Comparison of ENCODE assay signal across 11 cellular contexts in genomic region chr14:95508377-95508776, GRCh38. TPM values are rescaled to one million over a fixed set of nuclear protein-coding genes. Genes with fewer than 3 reads are reported as not detected.
DNase-seq lines count a peak whose midpoint lies in the region; ATAC-seq and TF ChIP-seq lines count a peak whose summit lies in the region.
"Had no signal": no experiment of that assay in that cellular context is flagged by ENCODE, and none has a peak within 500 bp of the region (broad histone marks: within the 10 kb centered on the region; RNA-seq: fewer than 3 reads in every experiment).

No MANE protein-coding gene starts in this region.

- H3K9me3 ChIP-seq in left ventricle myocardium inferior (replicated peaks) (no peaks in the 10 kb centered on the region), aorta (ENCODE audit: control insufficient read depth, low read length) (no peaks in the 10 kb centered on the region)
- H3K9me3 ChIP-seq in naive thymus-derived CD4-positive, alpha-beta T cell (ENCODE audit: control insufficient read depth in 2 of 3, low read length in 3 of 3), result no peaks in the 10 kb centered on the region

- peak overlapping the region; percentile 74 for H3K27ac ChIP-seq in left ventricle myocardium inferior (replicated peaks)
- no peak overlapping the region for H3K27ac ChIP-seq in naive thymus-derived CD4-positive, alpha-beta T cell (ENCODE audit: low read depth, low read length)
- H3K27ac ChIP-seq in aorta (ENCODE audit: low read depth in 1 of 2, low read length in 2 of 2), result peak overlapping the region; percentile 24 to 70

- H3K36me3 ChIP-seq in left ventricle myocardium inferior, result no peaks in the 10 kb centered on the region
- H3K36me3 ChIP-seq in naive thymus-derived CD4-positive, alpha-beta T cell (ENCODE audit: control insufficient read depth in 2 of 3, insufficient read depth in 3 of 3, low read length in 3 of 3), result peaks cover 0 to 29% (median 5%) of the 10 kb centered on the region in 3 experiments
- H3K36me3 ChIP-seq in aorta (ENCODE audit: control insufficient read depth in 1 of 2, insufficient read depth in 2 of 2, low read length in 1 of 2), result no peaks in the 10 kb centered on the region

- H3K27me3 Mint-ChIP-seq in activated T-helper 1 cell treated with anti-CD3 and anti-CD28 coated beads, Interleukin-12 subunit alpha, Interleukin-12 subunit beta, Interleukin-2, Interleukin-4 antibody, amounts not matched to agents 30 ng/mL and 10 ng/mL and 1 ng/mL, durations not matched to agents 14 hours and 24 hours and 36 hours (ENCODE audit: insufficient read depth), result no peaks in the 10 kb centered on the region
- no peaks in the 10 kb centered on the region for H3K27me3 Mint-ChIP-seq in naive thymus-derived CD4-positive, alpha-beta T cell

- H3K9me3 Mint-ChIP-seq in activated T-helper 1 cell treated with anti-CD3 and anti-CD28 coated beads, Interleukin-12 subunit alpha, Interleukin-12 subunit beta, Interleukin-2, Interleukin-4 antibody, amounts not matched to agents 30 ng/mL and 10 ng/mL and 1 ng/mL, durations not matched to agents 14 hours and 24 hours and 36 hours, result no peaks in the 10 kb centered on the region
- no peaks in the 10 kb centered on the region for H3K9me3 Mint-ChIP-seq in naive thymus-derived CD4-positive, alpha-beta T cell

- H3K4me3 Mint-ChIP-seq in activated T-helper 1 cell treated with anti-CD3 and anti-CD28 coated beads, Interleukin-12 subunit alpha, Interleukin-12 subunit beta, Interleukin-2, Interleukin-4 antibody, amounts not matched to agents 30 ng/mL and 10 ng/mL and 1 ng/mL, durations not matched to agents 14 hours and 24 hours and 36 hours, result no peak overlapping the region
- peak overlapping the region in 1 of 10 donors; percentile 43 for H3K4me3 Mint-ChIP-seq in naive thymus-derived CD4-positive, alpha-beta T cell

- CTCF ChIA-PET in naive thymus-derived CD4-positive, alpha-beta T cell (lab: Charles Lee), result interaction anchor here (0.6 to 1.4 kb wide), 4 partner anchors 9 to 81 kb away, joined by 3 to 4 read pairs (median 4); no protein-coding TSS in a partner anchor

- TF ChIP-seq CTCF in left ventricle myocardium inferior (IDR thresholded peaks at IDR 0.05; ENCODE audit: borderline replicate concordance), result no peak

- peaks cover 32% of the 10 kb centered on the region for H3K36me3 Mint-ChIP-seq in activated T-helper 1 cell treated with anti-CD3 and anti-CD28 coated beads, Interleukin-12 subunit alpha, Interleukin-12 subunit beta, Interleukin-2, Interleukin-4 antibody, amounts not matched to agents 30 ng/mL and 10 ng/mL and 1 ng/mL, durations not matched to agents 14 hours and 24 hours and 36 hours (ENCODE audit: low read depth)
- peaks cover 7 to 20% (median 16%) of the 10 kb centered on the region in 5 donors for H3K36me3 Mint-ChIP-seq in naive thymus-derived CD4-positive, alpha-beta T cell

- H3K27ac Mint-ChIP-seq in activated T-helper 1 cell treated with anti-CD3 and anti-CD28 coated beads, Interleukin-12 subunit alpha, Interleukin-12 subunit beta, Interleukin-2, Interleukin-4 antibody, amounts not matched to agents 30 ng/mL and 10 ng/mL and 1 ng/mL, durations not matched to agents 14 hours and 24 hours and 36 hours, result peak overlapping the region; percentile 72
- H3K27ac Mint-ChIP-seq in naive thymus-derived CD4-positive, alpha-beta T cell, result peak overlapping the region in 5 of 9 donors; percentile 20 to 70 (median 59)

- no peaks in the 10 kb centered on the region for H3K27me3 ChIP-seq in left ventricle myocardium inferior (ENCODE audit: low read depth)
- no peaks in the 10 kb centered on the region for H3K27me3 ChIP-seq in naive thymus-derived CD4-positive, alpha-beta T cell (ENCODE audit: control insufficient read depth in 2 of 2, insufficient read depth in 2 of 2, low read length in 2 of 2)
- no peaks in the 10 kb centered on the region for H3K27me3 ChIP-seq in aorta (ENCODE audit: control insufficient read depth in 1 of 2, insufficient read depth in 2 of 2, low read length in 1 of 2)

- WGBS in aorta, 2 donors, result 83 to 90% methylated on average over 6 of the region's 6 CpGs

- H3K4me3 ChIP-seq in left ventricle myocardium inferior (no peak overlapping the region), aorta (ENCODE audit: low read length in 2 of 2) (no peak overlapping the region)
- no peak overlapping the region for H3K4me3 ChIP-seq in naive thymus-derived CD4-positive, alpha-beta T cell (ENCODE audit: low read length)

- ATAC-seq in Right ventricle myocardium inferior, result no peak
- ATAC-seq in naive thymus-derived CD4-positive, alpha-beta T cell, result no peak
- no peak for ATAC-seq in aorta (ENCODE audit: low FRiP score)

- intact Hi-C loops in left ventricle myocardium inferior (cut with micrococcal nuclease) (no loop called here), Right ventricle myocardium inferior (cut with DNase I) (no loop called here), aorta (cut with DNase I) (no loop called here)
- intact Hi-C loops in activated T-helper 1 cell treated with anti-CD3 and anti-CD28 coated beads, Interleukin-12 subunit alpha, Interleukin-12 subunit beta, Interleukin-2, Interleukin-4 antibody, amounts not matched to agents 30 ng/mL and 10 ng/mL and 1 ng/mL, durations not matched to agents 14 hours and 24 hours and 36 hours (cut with micrococcal nuclease), result no loop called here
- intact Hi-C loops in naive thymus-derived CD4-positive, alpha-beta T cell (cut with micrococcal nuclease), result no loop called here

- POLR2A ChIA-PET in naive thymus-derived CD4-positive, alpha-beta T cell (lab: Charles Lee), result interaction anchor here (0.6 to 0.8 kb wide), 2 partner anchors 9 kb away, joined by 3 to 4 read pairs; no protein-coding TSS in a partner anchor

- H3K4me1 Mint-ChIP-seq in activated T-helper 1 cell treated with anti-CD3 and anti-CD28 coated beads, Interleukin-12 subunit alpha, Interleukin-12 subunit beta, Interleukin-2, Interleukin-4 antibody, amounts not matched to agents 30 ng/mL and 10 ng/mL and 1 ng/mL, durations not matched to agents 14 hours and 24 hours and 36 hours (ENCODE audit: low read depth), result peaks cover 84% of the 10 kb centered on the region
- peaks cover 57 to 78% (median 74%) of the 10 kb centered on the region in 7 donors for H3K4me1 Mint-ChIP-seq in naive thymus-derived CD4-positive, alpha-beta T cell

- H3K4me1 ChIP-seq in left ventricle myocardium inferior (peaks cover 73% of the 10 kb centered on the region), aorta (ENCODE audit: control insufficient read depth in 1 of 2, insufficient read depth in 2 of 2, low read length in 2 of 2) (no peaks in the 10 kb centered on the region)
- H3K4me1 ChIP-seq in naive thymus-derived CD4-positive, alpha-beta T cell (ENCODE audit: control insufficient read depth in 2 of 2, insufficient read depth in 2 of 2, low read length in 2 of 2), result peaks cover 11 to 34% of the 10 kb centered on the region in 2 donors

- DNase-seq in left ventricle myocardium inferior (no peak), Right ventricle myocardium inferior (ENCODE audit: missing footprints) (no peak), aorta (peak in 1 of 2 donors; percentile 42), NCI-H69 (lab: John Stamatoyannopoulos, UW) (no peak), NCI-H1048 (lab: John Stamatoyannopoulos, UW) (no peak), amygdala (lab: John Stamatoyannopoulos, UW) (no peak)
- DNase-seq in activated T-helper 1 cell treated with anti-CD3 and anti-CD28 coated beads, Interleukin-12 subunit alpha, Interleukin-12 subunit beta, Interleukin-2, Interleukin-4 antibody, amounts not matched to agents 30 ng/mL and 10 ng/mL and 1 ng/mL, durations not matched to agents 14 hours and 24 hours and 36 hours (ENCODE audit: low spot score), result no peak
- DNase-seq in naive thymus-derived CD4-positive, alpha-beta T cell, result no peak
- DNase-seq: NCI-H2081; NCI-H82; stimulated activated CD4-positive, alpha-beta T cell treated with anti-CD3 and anti-CD28 coated beads, Interleukin-2, amount 100 ng/mL, for 24 hours had no signal

RNA-seq across cellular contexts. Expression of gene SYNE3, which starts 8.1 kb away (rescaled TPM):
- total RNA-seq in left ventricle myocardium inferior (11.3 TPM), Right ventricle myocardium inferior (16.5 TPM), aorta (10 to 100 TPM; 39.1 to 61.5 TPM)
- total RNA-seq in activated T-helper 1 cell treated with anti-CD3 and anti-CD28 coated beads, Interleukin-12 subunit alpha, Interleukin-12 subunit beta, Interleukin-2, Interleukin-4 antibody, amounts not matched to agents 30 ng/mL and 10 ng/mL and 1 ng/mL, durations not matched to agents 14 hours and 24 hours and 36 hours, result 42.6 and 44.1 TPM in 2 replicates
- 10 to 100 TPM; 46.7 to 83.9 (median 52.5) TPM for total RNA-seq in naive thymus-derived CD4-positive, alpha-beta T cell
- polyA plus RNA-seq in naive thymus-derived CD4-positive, alpha-beta T cell, result 1 to 10 TPM; 6.8 to 7.0 TPM
- polyA plus RNA-seq in aorta, result 1 to 10 TPM; 3.0 to 6.9 TPM

RNA-seq across cellular contexts. Expression of gene GLRX5, which starts 26.5 kb away (rescaled TPM):
- 85.0 TPM for total RNA-seq in left ventricle myocardium inferior
- total RNA-seq in Right ventricle myocardium inferior, result 84.7 TPM
- total RNA-seq in activated T-helper 1 cell treated with anti-CD3 and anti-CD28 coated beads, Interleukin-12 subunit alpha, Interleukin-12 subunit beta, Interleukin-2, Interleukin-4 antibody, amounts not matched to agents 30 ng/mL and 10 ng/mL and 1 ng/mL, durations not matched to agents 14 hours and 24 hours and 36 hours, result 46.7 and 48.9 TPM in 2 replicates
- 10 to 100 TPM; 12.3 to 31.6 (median 19.8) TPM for total RNA-seq in naive thymus-derived CD4-positive, alpha-beta T cell
- polyA plus RNA-seq in naive thymus-derived CD4-positive, alpha-beta T cell, result 10 to 100 TPM; 55.2 to 56.9 TPM
- 10 to 100 TPM; 20.1 to 22.4 TPM for total RNA-seq in aorta
- polyA plus RNA-seq in aorta, result 10 to 100 TPM; 41.9 to 54.2 TPM
